1 cellular context compared by ENCODE assay signal in the genomic region with DNA sequence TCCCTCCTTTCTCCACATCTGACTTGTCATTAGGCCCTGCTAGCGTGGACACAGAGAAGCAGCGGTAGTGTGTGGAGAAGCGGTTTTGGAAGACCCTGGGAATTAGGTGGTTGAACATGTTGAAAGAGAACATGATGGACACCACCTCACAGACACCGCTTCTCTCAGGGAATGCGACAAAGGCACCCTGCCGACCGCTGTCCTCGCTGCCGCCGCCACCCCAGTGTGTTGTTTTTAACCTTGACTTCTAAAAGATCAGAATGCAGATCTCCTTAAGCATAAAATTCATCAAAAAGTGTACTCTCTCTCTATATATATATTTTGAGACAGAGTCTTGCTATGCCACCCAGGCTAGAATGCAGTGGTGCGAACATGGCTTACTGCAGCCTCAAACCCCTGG.
TF ChIP-seq lines count a peak whose summit lies in the region.

No MANE protein-coding gene starts in this region.

TF ChIP-seq in H1, 55 proteins besides CTCF, POLR2A, EP300 and RAD21:
- no peak for TF ChIP-seq ASH2L (IDR thresholded peaks at IDR 0.05; ENCODE audit: low read length)
- no peak for TF ChIP-seq TAF1 (IDR thresholded peaks at IDR 0.05; ENCODE audit: low read depth, low read length)
- no peak for TF ChIP-seq SRF (IDR thresholded peaks at IDR 0.05; ENCODE audit: low read depth, low read length)
- TF ChIP-seq, protein P1, sequence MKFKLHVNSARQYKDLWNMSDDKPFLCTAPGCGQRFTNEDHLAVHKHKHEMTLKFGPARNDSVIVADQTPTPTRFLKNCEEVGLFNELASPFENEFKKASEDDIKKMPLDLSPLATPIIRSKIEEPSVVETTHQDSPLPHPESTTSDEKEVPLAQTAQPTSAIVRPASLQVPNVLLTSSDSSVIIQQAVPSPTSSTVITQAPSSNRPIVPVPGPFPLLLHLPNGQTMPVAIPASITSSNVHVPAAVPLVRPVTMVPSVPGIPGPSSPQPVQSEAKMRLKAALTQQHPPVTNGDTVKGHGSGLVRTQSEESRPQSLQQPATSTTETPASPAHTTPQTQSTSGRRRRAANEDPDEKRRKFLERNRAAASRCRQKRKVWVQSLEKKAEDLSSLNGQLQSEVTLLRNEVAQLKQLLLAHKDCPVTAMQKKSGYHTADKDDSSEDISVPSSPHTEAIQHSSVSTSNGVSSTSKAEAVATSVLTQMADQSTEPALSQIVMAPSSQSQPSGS (IDR thresholded peaks at IDR 0.05; ENCODE audit: low read length) = no peak
- TF ChIP-seq, protein P2, sequence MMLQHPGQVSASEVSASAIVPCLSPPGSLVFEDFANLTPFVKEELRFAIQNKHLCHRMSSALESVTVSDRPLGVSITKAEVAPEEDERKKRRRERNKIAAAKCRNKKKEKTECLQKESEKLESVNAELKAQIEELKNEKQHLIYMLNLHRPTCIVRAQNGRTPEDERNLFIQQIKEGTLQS (IDR thresholded peaks at IDR 0.05; ENCODE audit: insufficient read depth, low read depth, low read length) = no peak
- TF ChIP-seq, protein P3, sequence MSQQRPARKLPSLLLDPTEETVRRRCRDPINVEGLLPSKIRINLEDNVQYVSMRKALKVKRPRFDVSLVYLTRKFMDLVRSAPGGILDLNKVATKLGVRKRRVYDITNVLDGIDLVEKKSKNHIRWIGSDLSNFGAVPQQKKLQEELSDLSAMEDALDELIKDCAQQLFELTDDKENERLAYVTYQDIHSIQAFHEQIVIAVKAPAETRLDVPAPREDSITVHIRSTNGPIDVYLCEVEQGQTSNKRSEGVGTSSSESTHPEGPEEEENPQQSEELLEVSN (IDR thresholded peaks at IDR 0.05) = no peak
- TF ChIP-seq MAFK (IDR thresholded peaks at IDR 0.05; ENCODE audit: low read depth, low read length) = no peak
- no peak for TF ChIP-seq SUZ12 (IDR thresholded peaks at IDR 0.05; ENCODE audit: low read length)
- TF ChIP-seq SIRT6 (IDR thresholded peaks at IDR 0.05; ENCODE audit: low read length) = no peak
- no peak for TF ChIP-seq CHD2 (IDR thresholded peaks at IDR 0.05; ENCODE audit: low read length)
- TF ChIP-seq EGR1 (IDR thresholded peaks at IDR 0.05; ENCODE audit: borderline replicate concordance, low read depth, low read length) = no peak
- no peak for TF ChIP-seq CREB1 (IDR thresholded peaks at IDR 0.05)
- no peak for TF ChIP-seq TCF12 (IDR thresholded peaks at IDR 0.05; ENCODE audit: low read depth, low read length)
- TF ChIP-seq JUND (IDR thresholded peaks at IDR 0.05; ENCODE audit: low read length) = no peak
- TF ChIP-seq SAP30 (IDR thresholded peaks at IDR 0.05; ENCODE audit: insufficient read depth, insufficient replicate concordance, low read length) = no peak
- no peak for TF ChIP-seq RXRA (IDR thresholded peaks at IDR 0.05; ENCODE audit: insufficient read depth, low read depth, low read length)
- no peak for TF ChIP-seq BRCA1 (IDR thresholded peaks at IDR 0.05; ENCODE audit: low read depth, low read length)
- no peak for TF ChIP-seq TBP (IDR thresholded peaks at IDR 0.05; ENCODE audit: low read depth, low read length)
